ENCODE assay signal across 18 cellular contexts in the genomic region with DNA sequence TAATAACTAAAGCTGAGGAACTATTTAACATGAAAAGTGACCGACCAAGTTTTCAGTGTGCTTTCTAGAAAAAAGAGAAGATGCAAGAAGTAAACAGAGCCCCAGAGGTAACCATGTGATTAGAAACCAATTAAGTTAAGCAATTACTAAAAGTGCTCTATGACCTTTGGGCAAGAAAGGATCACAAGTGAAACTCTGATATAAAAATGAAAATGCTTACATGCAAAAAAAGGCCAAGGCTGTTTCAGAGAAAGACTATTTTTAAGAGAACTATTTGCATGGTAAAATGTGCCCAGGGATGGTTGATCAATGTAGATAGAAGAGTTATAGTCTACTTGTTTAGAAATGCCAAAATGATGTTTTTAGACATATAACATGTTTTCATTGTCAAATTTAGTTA. TPM values are rescaled to one million over a fixed set of nuclear protein-coding genes. Genes with fewer than 3 reads are reported as not detected.
DNase-seq lines count a peak whose midpoint lies in the region; ATAC-seq, FAIRE-seq and TF ChIP-seq lines count a peak whose summit lies in the region.
"Had no signal": no experiment of that assay in that cellular context is flagged by ENCODE, and none has a peak within 500 bp of the region (broad histone marks: within the 10 kb centered on the region; RNA-seq: fewer than 3 reads in every experiment).

No MANE protein-coding gene starts in this region.

- peaks cover 28% of the 10 kb centered on the region for H3K4me1 Mint-ChIP-seq in activated CD4-positive, alpha-beta memory T cell treated with anti-CD3 and anti-CD28 coated beads for 36 hours (ENCODE audit: low read depth)
- H3K4me1 Mint-ChIP-seq in Calu3 (ENCODE audit: low read depth, unreplicated experiment) (no peaks in the 10 kb centered on the region), HFFc6 (ENCODE audit: low read depth) (peaks cover 7% of the 10 kb centered on the region; the same call in 1 of the 2 replicates), nephron progenitor cell (peaks cover 11% of the 10 kb centered on the region)
- H3K4me1 Mint-ChIP-seq: endodermal cell had no signal

- peak overlapping the region; percentile 28 for H3K27ac Mint-ChIP-seq in activated CD4-positive, alpha-beta memory T cell treated with anti-CD3 and anti-CD28 coated beads for 36 hours
- H3K27ac Mint-ChIP-seq in Calu3 (ENCODE audit: unreplicated experiment) (no peak overlapping the region), HFFc6 (no peak overlapping the region), nephron progenitor cell (no peak overlapping the region)
- H3K27ac Mint-ChIP-seq: activated naive CD4-positive, alpha-beta T cell treated with anti-CD3 and anti-CD28 coated beads, Interleukin-2, amount 10 ng/mL, durations not matched to agents 7 days and 5 days; endodermal cell had no signal

- POLR2A ChIA-PET in activated CD4-positive, alpha-beta memory T cell treated with anti-CD3 and anti-CD28 coated beads for 36 hours (lab: Charles Lee): no interaction called here

- BruUV-seq in Calu3 (replicated peaks; lab: Mats Ljungman, UMichigan): no TSS peak

- CTCF ChIA-PET in activated CD4-positive, alpha-beta memory T cell treated with anti-CD3 and anti-CD28 coated beads for 36 hours (lab: Charles Lee): no interaction called here
- CTCF ChIA-PET in Calu3 (lab: Charles Lee): no interaction called here

- DNase-seq in GM12865 (ENCODE audit: low read depth) (peak; percentile 33), GM19239 (ENCODE audit: insufficient read length, low spot score) (no peak), Calu3 (no peak), HFFc6 (no peak), nephron progenitor cell (no peak)
- DNase-seq in activated CD4-positive, alpha-beta memory T cell treated with anti-CD3 and anti-CD28 coated beads for 36 hours: no peak
- DNase-seq: activated CD8-positive, alpha-beta memory T cell treated with anti-CD3 and anti-CD28 coated beads, Interleukin-2, amount 50 U/mL, for 48 hours; activated naive CD4-positive, alpha-beta T cell treated with anti-CD3 and anti-CD28 coated beads, Interleukin-2, amount 10 ng/mL, durations not matched to agents 7 days and 5 days; COR-L47; endodermal cell; heart left ventricle; posterior cingulate gyrus; stimulated activated CD4-positive, alpha-beta T cell treated with anti-CD3 and anti-CD28 coated beads, Interleukin-2, amount 100 ng/mL, for 48 hours; T-helper 1 cell; testis had no signal

- peak; percentile 93 for FAIRE-seq in GM19239 (lab: Jason Lieb, UNC)

- no peak overlapping the region for H3K4me3 Mint-ChIP-seq in activated CD4-positive, alpha-beta memory T cell treated with anti-CD3 and anti-CD28 coated beads for 36 hours
- H3K4me3 Mint-ChIP-seq in Calu3 (ENCODE audit: low read depth, unreplicated experiment) (no peak overlapping the region), HFFc6 (no peak overlapping the region), nephron progenitor cell (no peak overlapping the region)
- H3K4me3 Mint-ChIP-seq: activated naive CD4-positive, alpha-beta T cell treated with anti-CD3 and anti-CD28 coated beads, Interleukin-2, amount 10 ng/mL, durations not matched to agents 7 days and 5 days; endodermal cell had no signal

- no peak overlapping the region for H3K4me3 ChIP-seq in GM12865 (ENCODE audit: low read depth, low read length)
- H3K4me3 ChIP-seq: heart left ventricle, lung, testis had no signal

- ATAC-seq in HG02798 (IDR thresholded peaks at IDR 0.05; ENCODE audit: poor library complexity, unreplicated experiment) (peak; percentile 75), HG03565 (IDR thresholded peaks at IDR 0.05; ENCODE audit: unreplicated experiment) (no peak)
- ATAC-seq: heart left ventricle had no signal

- H3K36me3 Mint-ChIP-seq in activated CD4-positive, alpha-beta memory T cell treated with anti-CD3 and anti-CD28 coated beads for 36 hours: peaks cover 15% of the 10 kb centered on the region
- H3K36me3 Mint-ChIP-seq in Calu3 (ENCODE audit: insufficient read depth, unreplicated experiment) (no peaks in the 10 kb centered on the region), HFFc6 (ENCODE audit: low read depth) (peaks cover 11% of the 10 kb centered on the region), nephron progenitor cell (ENCODE audit: low read depth) (peaks cover 74% of the 10 kb centered on the region)

- intact Hi-C loops in activated CD4-positive, alpha-beta memory T cell treated with anti-CD3 and anti-CD28 coated beads for 36 hours (cut with micrococcal nuclease): no loop called here
- intact Hi-C loops in Calu3 (cut with micrococcal nuclease; ENCODE audit: unreplicated experiment): no loop called here

- TF ChIP-seq CTCF in GM12865 (IDR thresholded peaks at IDR 0.05; ENCODE audit: insufficient read depth, low read depth, low read length, missing control alignments) (no peak), Calu3 (IDR thresholded peaks at IDR 0.05; ENCODE audit: unreplicated experiment) (no peak), HFFc6 (IDR thresholded peaks at IDR 0.05) (no peak), nephron progenitor cell (IDR thresholded peaks at IDR 0.05) (no peak)

- H3K27me3 Mint-ChIP-seq in activated CD4-positive, alpha-beta memory T cell treated with anti-CD3 and anti-CD28 coated beads for 36 hours: no peaks in the 10 kb centered on the region
- H3K27me3 Mint-ChIP-seq in Calu3 (ENCODE audit: unreplicated experiment) (no peaks in the 10 kb centered on the region), HFFc6 (ENCODE audit: insufficient read depth) (no peaks in the 10 kb centered on the region; the same call in 1 of the 2 replicates), nephron progenitor cell (ENCODE audit: low read depth, poor library complexity) (no peaks in the 10 kb centered on the region)
- H3K27me3 Mint-ChIP-seq: activated naive CD4-positive, alpha-beta T cell treated with anti-CD3 and anti-CD28 coated beads, Interleukin-2, amount 10 ng/mL, durations not matched to agents 7 days and 5 days had no signal

- H3K9me3 Mint-ChIP-seq in activated CD4-positive, alpha-beta memory T cell treated with anti-CD3 and anti-CD28 coated beads for 36 hours: no peaks in the 10 kb centered on the region
- H3K9me3 Mint-ChIP-seq in Calu3 (ENCODE audit: low read depth, unreplicated experiment) (no peaks in the 10 kb centered on the region), HFFc6 (no peaks in the 10 kb centered on the region), nephron progenitor cell (peaks cover 3% of the 10 kb centered on the region)
- H3K9me3 Mint-ChIP-seq: activated naive CD4-positive, alpha-beta T cell treated with anti-CD3 and anti-CD28 coated beads, Interleukin-2, amount 10 ng/mL, durations not matched to agents 7 days and 5 days; endodermal cell had no signal

RNA-seq across cellular contexts. Expression of a gene that starts 22.0 kb away (rescaled TPM):
- 1 to 10 TPM; 9.3 to 9.7 TPM for total RNA-seq in activated CD4-positive, alpha-beta memory T cell treated with anti-CD3 and anti-CD28 coated beads for 36 hours
- total RNA-seq in Calu3 (2022): 4.0 and 4.7 TPM in 2 replicates
- total RNA-seq in HFFc6 (2021; fragmentation: NEBNext Ultra II Directional; extraction: Animal tissue kit (Norgen Biotek cat#: 25700)): 1 to 10 TPM; 6.6 to 9.0 (median 7.8) TPM

RNA-seq across cellular contexts. Expression of a gene that starts 49.7 kb away (rescaled TPM):
- 100 to 1,000 TPM; 282 to 295 TPM for total RNA-seq in activated CD4-positive, alpha-beta memory T cell treated with anti-CD3 and anti-CD28 coated beads for 36 hours
- total RNA-seq in Calu3 (2022): 255 and 277 TPM in 2 replicates
- 100 to 1,000 TPM; 137 to 153 (median 145) TPM for total RNA-seq in HFFc6 (2021; fragmentation: NEBNext Ultra II Directional; extraction: Animal tissue kit (Norgen Biotek cat#: 25700))
